Comparison of ENCODE assay signal across 8 cellular contexts in the genomic region with DNA sequence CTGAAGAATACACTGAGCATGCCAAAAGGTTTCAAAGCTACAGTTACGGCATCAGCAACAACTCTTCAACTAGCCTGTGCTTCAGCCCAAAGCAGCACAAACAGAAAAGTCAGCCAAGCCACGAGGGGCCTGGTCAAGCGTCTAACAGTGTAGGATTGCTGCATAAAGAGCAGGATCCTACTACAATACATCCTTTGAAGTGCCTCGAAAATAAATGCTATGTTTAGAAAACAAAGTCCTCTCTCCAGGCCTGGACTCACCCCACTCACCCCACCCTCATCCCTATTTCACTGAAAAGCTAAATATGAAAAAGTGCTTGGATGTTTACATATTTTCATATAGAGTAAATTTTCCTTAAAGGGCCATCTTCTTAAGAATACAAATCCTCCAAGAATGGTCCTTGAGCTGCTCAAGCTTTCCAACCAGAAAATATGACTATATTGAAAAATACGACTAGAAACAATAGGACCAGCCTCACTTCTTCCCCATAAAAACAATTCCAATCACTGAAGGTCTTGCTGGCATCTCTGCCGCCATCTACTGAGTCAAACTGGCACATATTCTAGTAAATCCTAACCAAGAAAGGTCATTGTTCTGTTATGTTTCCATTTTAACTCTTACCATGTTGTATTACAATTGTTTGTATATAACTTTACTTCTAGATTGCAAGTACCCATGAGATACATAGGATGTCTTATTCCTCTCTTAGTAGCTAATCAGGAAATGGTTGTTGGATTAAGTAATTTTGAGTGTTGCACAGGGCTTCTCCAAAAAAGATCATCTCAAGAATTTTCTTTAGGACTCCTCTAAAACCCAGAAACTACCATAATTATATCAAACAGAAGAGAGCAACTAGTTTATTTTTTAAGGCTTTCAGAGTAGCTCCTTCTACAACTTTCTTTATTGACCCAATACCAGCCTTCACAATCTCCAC.
A peak's percentile ranks its signal among the peaks of the same experiment; 100 is the strongest.
DNase-seq lines count a peak whose midpoint lies in the region; ATAC-seq and TF ChIP-seq lines count a peak whose summit lies in the region.

No MANE protein-coding gene starts in this region.

- peak; percentile 62 for TF ChIP-seq CTCF in GM12864 (IDR thresholded peaks at IDR 0.05; ENCODE audit: low read depth, low read length, missing control alignments)
- peak; percentile 85 for TF ChIP-seq CTCF in RWPE1 (conservative IDR thresholded peaks at IDR 0.05; ENCODE audit: low read depth)
- TF ChIP-seq CTCF in cardiac fibroblast (IDR thresholded peaks at IDR 0.05; ENCODE audit: low read depth, low read length), result peak; percentile 81

- CTCF ChIA-PET in RWPE1 (lab: Yijun Ruan, JAX), result interaction anchor here (0.6 to 2.3 kb wide), 9 partner anchors 16 to 461 kb away, joined by 3 to 12 read pairs (median 3); no protein-coding TSS in a partner anchor

- H3K4me3 ChIP-seq in GM12864 (ENCODE audit: low read depth, low read length), result no peak overlapping the region
- no peak overlapping the region for H3K4me3 ChIP-seq in cardiac fibroblast (replicated peaks in 1 of 2; ENCODE audit: low read depth in 2 of 2, low read length in 2 of 2)

- no peak overlapping the region for H3K27ac ChIP-seq in RWPE1

- DNase-seq in AG08395 (ENCODE audit: low spot score) (peak; percentile 67), GM12864 (ENCODE audit: low read depth) (no peak), LoVo (ENCODE audit: low spot score) (peak; percentile 62), RWPE1 (ENCODE audit: low spot score) (peak; percentile 64), cardiac fibroblast (ENCODE audit: low read depth in 2 of 2) (peak; percentile 89 to 90), kidney tubule cell (ENCODE audit: low spot score) (peak; percentile 70)
- DNase-seq in stimulated activated CD4-positive, alpha-beta T cell treated with anti-CD3 and anti-CD28 coated beads, Interleukin-4, amount 100 ng/mL, for 24 hours, result peak; percentile 32

- no peak for ATAC-seq in GM21528 (IDR thresholded peaks at IDR 0.05; ENCODE audit: low FRiP score, unreplicated experiment)

- POLR2A ChIA-PET in RWPE1 (lab: Yijun Ruan, JAX; ENCODE audit: low non-redundant PET), result no interaction called here
